10 cellular contexts compared by ENCODE assay signal in the genomic region with DNA sequence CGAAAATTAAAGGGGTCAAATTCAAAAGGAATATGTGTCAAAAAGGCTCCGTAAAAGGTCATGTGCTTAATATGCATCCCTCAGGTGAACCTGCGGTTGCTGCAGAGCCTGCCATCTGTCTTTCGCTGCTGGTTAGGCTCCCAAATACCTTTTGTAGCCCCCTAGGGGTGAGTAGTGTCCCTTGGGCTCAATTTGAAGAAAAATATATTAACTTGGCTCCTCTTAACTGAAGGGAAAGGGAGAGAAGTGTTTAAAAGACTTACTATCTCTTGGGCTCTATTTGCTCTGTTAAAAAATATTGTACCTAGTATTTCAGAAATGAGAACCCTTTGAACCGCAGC.
A peak's percentile ranks its signal among the peaks of the same experiment; 100 is the strongest.
DNase-seq lines count a peak whose midpoint lies in the region; TF ChIP-seq lines count a peak whose summit lies in the region.
"Had no signal": no experiment of that assay in that cellular context is flagged by ENCODE, and none has a peak within 500 bp of the region (broad histone marks: within the 10 kb centered on the region; RNA-seq: fewer than 3 reads in every experiment).

No MANE protein-coding gene starts in this region.

- no peaks in the 10 kb centered on the region for H3K27me3 Mint-ChIP-seq in MCF 10A (ENCODE audit: insufficient read depth, unreplicated experiment)

- H3K9me3 ChIP-seq in breast epithelium (no peaks in the 10 kb centered on the region), OCI-LY3 (ENCODE audit: insufficient read depth, low read length) (no peaks in the 10 kb centered on the region), vagina (no peaks in the 10 kb centered on the region)
- H3K9me3 ChIP-seq: BLaER1 had no signal

- intact Hi-C loops in MCF 10A (cut with micrococcal nuclease) (no loop called here), breast epithelium (cut with DNase I; ENCODE audit: low total_unique reads) (no loop called here), vagina (cut with DNase I) (no loop called here)

- no peak overlapping the region for H3K4me2 ChIP-seq in OCI-LY3 (ENCODE audit: low read length)
- H3K4me2 ChIP-seq: BLaER1 had no signal

- no peaks in the 10 kb centered on the region for H3K36me3 ChIP-seq in breast epithelium
- H3K36me3 ChIP-seq in OCI-LY3 (replicated peaks; ENCODE audit: low read depth, low read length) = no peaks in the 10 kb centered on the region
- H3K36me3 ChIP-seq in vagina = no peaks in the 10 kb centered on the region
- H3K36me3 ChIP-seq: BLaER1 had no signal

- no peak overlapping the region for H3K4me3 Mint-ChIP-seq in MCF 10A (ENCODE audit: unreplicated experiment)

- peaks cover 5% of the 10 kb centered on the region for H3K4me1 Mint-ChIP-seq in MCF 10A (ENCODE audit: insufficient read depth, unreplicated experiment)

- H2AFZ ChIP-seq in OCI-LY3 (ENCODE audit: low read depth, low read length) = no peak overlapping the region

- CTCF ChIA-PET in MCF 10A (lab: Yijun Ruan, JAX) = interaction anchor here (0.6 to 1.0 kb wide), 4 partner anchors 13 to 753 kb away, joined by 3 to 4 read pairs (median 3); no protein-coding TSS in a partner anchor

- peaks cover 0 to 9% of the 10 kb centered on the region in 2 donors for H3K4me1 ChIP-seq in breast epithelium
- no peaks in the 10 kb centered on the region for H3K4me1 ChIP-seq in OCI-LY3 (ENCODE audit: low read length)
- H3K4me1 ChIP-seq in vagina = peaks cover 12% of the 10 kb centered on the region
- H3K4me1 ChIP-seq: BLaER1 had no signal

- H3K79me2 ChIP-seq in OCI-LY3 (ENCODE audit: low read length) = no peaks in the 10 kb centered on the region

- H3K27ac ChIP-seq in breast epithelium = no peak overlapping the region
- no peak overlapping the region for H3K27ac ChIP-seq in OCI-LY3 (ENCODE audit: low read length)
- no peak overlapping the region for H3K27ac ChIP-seq in vagina
- H3K27ac ChIP-seq: BLaER1 had no signal

- no peak for TF ChIP-seq CTCF in MCF 10A (IDR thresholded peaks at IDR 0.05; ENCODE audit: unreplicated experiment)
- TF ChIP-seq CTCF in breast epithelium (IDR thresholded peaks at IDR 0.05) = no peak
- peak; percentile 15; the same call in 1 of the 2 replicates for TF ChIP-seq CTCF in OCI-LY3 (IDR thresholded peaks at IDR 0.05; ENCODE audit: low read depth, low read length)
- peak; percentile 41 for TF ChIP-seq CTCF in fibroblast of pulmonary artery (IDR thresholded peaks at IDR 0.05; ENCODE audit: low read length, missing control alignments)
- TF ChIP-seq CTCF in vagina (IDR thresholded peaks at IDR 0.05) = no peak

- H3K27ac Mint-ChIP-seq in MCF 10A (ENCODE audit: low read depth, unreplicated experiment) = no peak overlapping the region

- no peaks in the 10 kb centered on the region for H3K9me3 Mint-ChIP-seq in MCF 10A (ENCODE audit: unreplicated experiment)

- TF ChIP-seq POLR2A in breast epithelium (IDR thresholded peaks at IDR 0.05) (no peak), vagina (IDR thresholded peaks at IDR 0.05) (no peak)

- no peaks in the 10 kb centered on the region for H3K36me3 Mint-ChIP-seq in MCF 10A (ENCODE audit: insufficient read depth, unreplicated experiment)

- H3K27me3 ChIP-seq in breast epithelium = no peaks in the 10 kb centered on the region
- no peaks in the 10 kb centered on the region for H3K27me3 ChIP-seq in OCI-LY3 (ENCODE audit: low read depth, low read length)
- H3K27me3 ChIP-seq in vagina = no peaks in the 10 kb centered on the region
- H3K27me3 ChIP-seq: BLaER1 had no signal

- DNase-seq in MCF 10A (ENCODE audit: unreplicated experiment) (peak; percentile 45), breast epithelium (ENCODE audit: low spot score in 2 of 2) (no peak), fibroblast of pulmonary artery (ENCODE audit: low read depth) (no peak), NCI-H510A (lab: John Stamatoyannopoulos, UW) (no peak), vagina (ENCODE audit: extremely low spot score in 2 of 2) (no peak), ureter (ENCODE audit: low spot score) (no peak), DMS53 treated with DMSO at 0.1 percent for 48 hours (lab: John Stamatoyannopoulos, UW; ENCODE audit: unreplicated experiment) (no peak)
- DNase-seq: stimulated activated naive CD8-positive, alpha-beta T cell treated with anti-CD3 and anti-CD28 coated beads, Interleukin-15, Interleukin-2, amounts not matched to agents 100 U/mL and 50 U/mL, for 24 hours had no signal

- no TSS peak for BruUV-seq in MCF 10A (replicated peaks; lab: Mats Ljungman, UMichigan)

- H3K4me3 ChIP-seq in breast epithelium = peak overlapping the region in 1 of 3 donors; percentile 25
- no peak overlapping the region for H3K4me3 ChIP-seq in OCI-LY3 (ENCODE audit: low read length)
- H3K4me3 ChIP-seq in fibroblast of pulmonary artery (replicated peaks; ENCODE audit: low read depth, low read length) = peak overlapping the region; percentile 39
- H3K4me3 ChIP-seq in vagina = no peak overlapping the region
- H3K4me3 ChIP-seq: BLaER1 had no signal

- H3K9ac ChIP-seq in OCI-LY3 (ENCODE audit: low read length) = no peak overlapping the region
- H3K9ac ChIP-seq: BLaER1 had no signal

- POLR2A ChIA-PET in MCF 10A (lab: Yijun Ruan, JAX) = no interaction called here

- H4K20me1 ChIP-seq in OCI-LY3 (ENCODE audit: insufficient read depth, low read length) = no peaks in the 10 kb centered on the region
- H4K20me1 ChIP-seq: BLaER1 had no signal

Comparison
In these comparisons a context has a peak if more than half of its experiments do, and no peak if none do; other contexts are left out.
1. CTCF ChIP-seq: peak in OCI-LY3 (single experiment) and fibroblast of pulmonary artery (single experiment); none in MCF 10A (single experiment), breast epithelium (0 of 3) and vagina (0 of 3).